In genomic region chr17:81926451-81927144, GRCh38 we compare ENCODE assay signal across 1 cellular context.
TF ChIP-seq lines count a peak whose summit lies in the region.

No MANE protein-coding gene starts in this region.

TF ChIP-seq in H1, 55 proteins besides CTCF, POLR2A, EP300 and RAD21:
- TF ChIP-seq CBX8 (IDR thresholded peaks at IDR 0.05; ENCODE audit: borderline replicate concordance, low read depth, low read length) (no peak), KDM1A (IDR thresholded peaks at IDR 0.05; ENCODE audit: borderline replicate concordance, low read length) (no peak), CREB1 (IDR thresholded peaks at IDR 0.05) (peak; percentile 35; the same call in 1 of the 2 replicates), MAFK (IDR thresholded peaks at IDR 0.05; ENCODE audit: low read depth, low read length) (peak; percentile 86; the same call in 1 of the 2 replicates), MAX (IDR thresholded peaks at IDR 0.05) (peak; percentile 38; the same call in 1 of the 2 replicates), POU5F1 (IDR thresholded peaks at IDR 0.05; ENCODE audit: low read depth, low read length) (no peak), NRF1 (IDR thresholded peaks at IDR 0.05; ENCODE audit: low read depth, low read length) (no peak), JUN (IDR thresholded peaks at IDR 0.05; ENCODE audit: low read depth, low read length) (no peak), GABPA (IDR thresholded peaks at IDR 0.05; ENCODE audit: borderline replicate concordance, insufficient read depth, low read length) (no peak), SP1 (IDR thresholded peaks at IDR 0.05; ENCODE audit: low read depth, low read length) (no peak), JUND (IDR thresholded peaks at IDR 0.05; ENCODE audit: low read length) (peak; percentile 69), RBBP5 (IDR thresholded peaks at IDR 0.05; ENCODE audit: borderline replicate concordance, low read depth, low read length) (peak; percentile 8; the same call in 1 of the 2 replicates), CHD7 (IDR thresholded peaks at IDR 0.05; ENCODE audit: insufficient replicate concordance, low read length) (no peak), TAF1 (IDR thresholded peaks at IDR 0.05; ENCODE audit: low read depth, low read length) (peak; percentile 20; the same call in 1 of the 2 replicates), SUZ12 (IDR thresholded peaks at IDR 0.05; ENCODE audit: low read length) (no peak), BCL11A (IDR thresholded peaks at IDR 0.05; ENCODE audit: low read depth in 2 of 2, low read length in 2 of 2) (no peak), HDAC6 (IDR thresholded peaks at IDR 0.05; ENCODE audit: low read depth, low read length) (no peak), ATF2 (IDR thresholded peaks at IDR 0.05; ENCODE audit: low read length) (no peak), SRF (IDR thresholded peaks at IDR 0.05; ENCODE audit: low read depth, low read length) (no peak), ATF3 (IDR thresholded peaks at IDR 0.05; ENCODE audit: insufficient read depth, low read depth, low read length) (no peak), POLR2AphosphoS5 (IDR thresholded peaks at IDR 0.05; ENCODE audit: low read depth, low read length) (no peak), GTF2F1 (IDR thresholded peaks at IDR 0.05; ENCODE audit: borderline replicate concordance, low read depth, low read length) (no peak), YY1 (IDR thresholded peaks at IDR 0.05; ENCODE audit: low read depth, low read length) (no peak), SP2 (IDR thresholded peaks at IDR 0.05; ENCODE audit: low read length) (no peak), ASH2L (IDR thresholded peaks at IDR 0.05; ENCODE audit: low read length) (peak; percentile 29), CEBPB (IDR thresholded peaks at IDR 0.05; ENCODE audit: low read depth, low read length) (no peak), KDM5A (IDR thresholded peaks at IDR 0.05; ENCODE audit: low read length) (no peak), BACH1 (IDR thresholded peaks at IDR 0.05; ENCODE audit: low read length) (peak; percentile 89)
